In the genomic region with DNA sequence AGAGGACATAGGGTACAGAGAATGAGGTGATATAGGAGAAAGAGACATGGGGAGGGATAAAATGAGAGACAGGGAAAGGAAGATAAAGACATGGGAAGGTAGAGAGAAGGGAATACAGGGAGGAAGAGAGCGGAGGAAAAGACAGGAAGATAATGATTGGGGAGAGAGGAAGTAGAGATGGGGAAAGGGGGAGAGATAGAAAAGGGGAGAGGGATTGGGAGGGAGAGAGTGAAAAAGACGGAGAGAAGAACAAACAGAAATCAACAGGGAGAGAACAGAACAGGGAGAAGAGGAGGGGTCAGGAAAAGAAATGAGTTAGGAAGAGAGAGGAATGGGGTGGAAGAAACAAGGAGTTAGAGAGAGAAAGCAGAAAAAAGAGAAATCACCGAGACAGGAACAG, we compare ENCODE assay signal across 14 cellular contexts. TPM values are rescaled to one million over a fixed set of nuclear protein-coding genes. Genes with fewer than 3 reads are reported as not detected.
DNase-seq lines count a peak whose midpoint lies in the region; ATAC-seq and TF ChIP-seq lines count a peak whose summit lies in the region.
"Had no signal": no experiment of that assay in that cellular context is flagged by ENCODE, and none has a peak within 500 bp of the region (broad histone marks: within the 10 kb centered on the region; RNA-seq: fewer than 3 reads in every experiment).

No MANE protein-coding gene starts in this region.

- H3K36me3 Mint-ChIP-seq in activated naive CD4-positive, alpha-beta T cell treated with anti-CD3 and anti-CD28 coated beads, Interleukin-2, amount 50 U/mL, for 24 hours = peaks cover 15% of the 10 kb centered on the region
- H3K36me3 Mint-ChIP-seq in activated naive CD4-positive, alpha-beta T cell treated with anti-CD3 and anti-CD28 coated beads, Interleukin-2, amount 50 U/mL, for 72 hours = peaks cover 29 to 35% of the 10 kb centered on the region in 2 donors
- H3K36me3 Mint-ChIP-seq in activated T-helper 2 cell treated with anti-CD3 and anti-CD28 coated beads, Interferon-gamma antibody, Interleukin-2, Interleukin-4, amounts not matched to agents 10 μg/mL and 5 μg/mL and 100 μg/mL, durations not matched to agents 14 hours and 24 hours and 36 hours (ENCODE audit: low read depth) = peaks cover 68% of the 10 kb centered on the region
- H3K36me3 Mint-ChIP-seq in endothelial cell (ENCODE audit: low read depth, unreplicated experiment) (peaks cover 23% of the 10 kb centered on the region), HFFc6 (ENCODE audit: low read depth) (peaks cover 29% of the 10 kb centered on the region; the same call in 1 of the 2 replicates)

- H3K9me3 Mint-ChIP-seq in activated naive CD4-positive, alpha-beta T cell treated with anti-CD3 and anti-CD28 coated beads, Interleukin-2, amount 50 U/mL, for 24 hours = no peaks in the 10 kb centered on the region
- no peaks in the 10 kb centered on the region for H3K9me3 Mint-ChIP-seq in activated naive CD4-positive, alpha-beta T cell treated with anti-CD3 and anti-CD28 coated beads, Interleukin-2, amount 50 U/mL, for 72 hours
- no peaks in the 10 kb centered on the region for H3K9me3 Mint-ChIP-seq in activated T-helper 2 cell treated with anti-CD3 and anti-CD28 coated beads, Interferon-gamma antibody, Interleukin-2, Interleukin-4, amounts not matched to agents 10 μg/mL and 5 μg/mL and 100 μg/mL, durations not matched to agents 14 hours and 24 hours and 36 hours
- H3K9me3 Mint-ChIP-seq in endothelial cell (ENCODE audit: unreplicated experiment) = no peaks in the 10 kb centered on the region
- no peaks in the 10 kb centered on the region for H3K9me3 Mint-ChIP-seq in HFFc6

- H3K4me1 Mint-ChIP-seq in activated naive CD4-positive, alpha-beta T cell treated with anti-CD3 and anti-CD28 coated beads, Interleukin-2, amount 50 U/mL, for 24 hours = peaks cover 42% of the 10 kb centered on the region
- H3K4me1 Mint-ChIP-seq in activated T-helper 2 cell treated with anti-CD3 and anti-CD28 coated beads, Interferon-gamma antibody, Interleukin-2, Interleukin-4, amounts not matched to agents 10 μg/mL and 5 μg/mL and 100 μg/mL, durations not matched to agents 14 hours and 24 hours and 36 hours (ENCODE audit: low read depth) = peaks cover 32% of the 10 kb centered on the region
- H3K4me1 Mint-ChIP-seq in endothelial cell (ENCODE audit: unreplicated experiment) = peaks cover 27% of the 10 kb centered on the region
- peaks cover 12% of the 10 kb centered on the region for H3K4me1 Mint-ChIP-seq in HFFc6 (ENCODE audit: low read depth)

- no peak for DNase-seq in activated naive CD4-positive, alpha-beta T cell treated with anti-CD3 and anti-CD28 coated beads, Interleukin-2, amount 50 U/mL, for 72 hours (ENCODE audit: low spot score in 2 of 2)
- DNase-seq in activated T-helper 2 cell treated with anti-CD3 and anti-CD28 coated beads, Interferon-gamma antibody, Interleukin-2, Interleukin-4, amounts not matched to agents 10 μg/mL and 5 μg/mL and 100 μg/mL, durations not matched to agents 14 hours and 24 hours and 36 hours (ENCODE audit: low spot score) = no peak
- DNase-seq in endothelial cell (ENCODE audit: low spot score) = no peak
- no peak for DNase-seq in stimulated activated CD4-positive, alpha-beta T cell treated with anti-CD3 and anti-CD28 coated beads, Interleukin-12 subunit alpha, Interleukin-12 subunit beta, amount 100 ng/mL, for 4 hours
- no peak for DNase-seq in HFFc6
- DNase-seq: DMS79, MV-4-11, NCI-H1105 treated with DMSO at 0.1 percent for 48 hours, NCI-H2029 treated with DMSO at 0.1 percent for 48 hours, NCI-H2171, Peyer's patch had no signal

- peak overlapping the region; percentile 44 for H3K4me3 Mint-ChIP-seq in activated naive CD4-positive, alpha-beta T cell treated with anti-CD3 and anti-CD28 coated beads, Interleukin-2, amount 50 U/mL, for 24 hours
- no peak overlapping the region for H3K4me3 Mint-ChIP-seq in activated T-helper 2 cell treated with anti-CD3 and anti-CD28 coated beads, Interferon-gamma antibody, Interleukin-2, Interleukin-4, amounts not matched to agents 10 μg/mL and 5 μg/mL and 100 μg/mL, durations not matched to agents 14 hours and 24 hours and 36 hours (ENCODE audit: low read depth)
- H3K4me3 Mint-ChIP-seq in endothelial cell (ENCODE audit: unreplicated experiment) = peak overlapping the region; percentile 19
- H3K4me3 Mint-ChIP-seq in HFFc6 = no peak overlapping the region
- H3K4me3 Mint-ChIP-seq: B cell had no signal

- no peaks in the 10 kb centered on the region for H3K27me3 Mint-ChIP-seq in activated naive CD4-positive, alpha-beta T cell treated with anti-CD3 and anti-CD28 coated beads, Interleukin-2, amount 50 U/mL, for 24 hours
- no peaks in the 10 kb centered on the region for H3K27me3 Mint-ChIP-seq in activated T-helper 2 cell treated with anti-CD3 and anti-CD28 coated beads, Interferon-gamma antibody, Interleukin-2, Interleukin-4, amounts not matched to agents 10 μg/mL and 5 μg/mL and 100 μg/mL, durations not matched to agents 14 hours and 24 hours and 36 hours (ENCODE audit: low read depth)
- H3K27me3 Mint-ChIP-seq in endothelial cell (ENCODE audit: unreplicated experiment) (peaks cover 8% of the 10 kb centered on the region), HFFc6 (ENCODE audit: insufficient read depth) (no peaks in the 10 kb centered on the region; the same call in 1 of the 2 replicates)
- H3K27me3 Mint-ChIP-seq: B cell had no signal

- no peak for TF ChIP-seq CTCF in endothelial cell (IDR thresholded peaks at IDR 0.05; ENCODE audit: unreplicated experiment)
- TF ChIP-seq CTCF in HFFc6 (IDR thresholded peaks at IDR 0.05) = no peak

- intact Hi-C loops in activated T-helper 2 cell treated with anti-CD3 and anti-CD28 coated beads, Interferon-gamma antibody, Interleukin-2, Interleukin-4, amounts not matched to agents 10 μg/mL and 5 μg/mL and 100 μg/mL, durations not matched to agents 14 hours and 24 hours and 36 hours (cut with micrococcal nuclease) = no loop called here

- ATAC-seq in activated naive CD4-positive, alpha-beta T cell treated with anti-CD3 and anti-CD28 coated beads, Interleukin-2, amount 50 U/mL, for 72 hours = no peak
- ATAC-seq in GM18498 (IDR thresholded peaks at IDR 0.05; ENCODE audit: unreplicated experiment) = no peak

- peak overlapping the region; percentile 84 for H3K27ac Mint-ChIP-seq in activated naive CD4-positive, alpha-beta T cell treated with anti-CD3 and anti-CD28 coated beads, Interleukin-2, amount 50 U/mL, for 24 hours
- peak overlapping the region in 1 of 2 donors; percentile 83 for H3K27ac Mint-ChIP-seq in activated naive CD4-positive, alpha-beta T cell treated with anti-CD3 and anti-CD28 coated beads, Interleukin-2, amount 50 U/mL, for 72 hours
- peak overlapping the region; percentile 55 for H3K27ac Mint-ChIP-seq in activated T-helper 2 cell treated with anti-CD3 and anti-CD28 coated beads, Interferon-gamma antibody, Interleukin-2, Interleukin-4, amounts not matched to agents 10 μg/mL and 5 μg/mL and 100 μg/mL, durations not matched to agents 14 hours and 24 hours and 36 hours
- H3K27ac Mint-ChIP-seq in endothelial cell (ENCODE audit: unreplicated experiment) (peak overlapping the region; percentile 20), HFFc6 (no peak overlapping the region)
- H3K27ac Mint-ChIP-seq: B cell had no signal

RNA-seq across cellular contexts. Expression of gene GRIPAP1, which starts 4.6 kb away (rescaled TPM):
- total RNA-seq in activated naive CD4-positive, alpha-beta T cell treated with anti-CD3 and anti-CD28 coated beads, Interleukin-2, amount 50 U/mL, for 72 hours = 100 to 1,000 TPM in 1 of 2 donors, 10 to 100 TPM in 1; 92.3 to 140 TPM
- total RNA-seq in activated T-helper 2 cell treated with anti-CD3 and anti-CD28 coated beads, Interferon-gamma antibody, Interleukin-2, Interleukin-4, amounts not matched to agents 10 μg/mL and 5 μg/mL and 100 μg/mL, durations not matched to agents 14 hours and 24 hours and 36 hours = 86.5 and 93.1 TPM in 2 replicates
- total RNA-seq in endothelial cell (ENCODE audit: unreplicated experiment) = 63.6 TPM
- 10 to 100 TPM; 23.2 to 32.1 (median 27.5) TPM for total RNA-seq in HFFc6 (2021; fragmentation: NEBNext Ultra II Directional; extraction: Animal tissue kit (Norgen Biotek cat#: 25700))

RNA-seq across cellular contexts. Expression of gene KCND1, which starts 25.8 kb away (rescaled TPM):
- total RNA-seq in activated naive CD4-positive, alpha-beta T cell treated with anti-CD3 and anti-CD28 coated beads, Interleukin-2, amount 50 U/mL, for 72 hours = 10 to 100 TPM in 1 of 2 donors, 1 to 10 TPM in 1; 4.9 to 15.5 TPM
- total RNA-seq in activated T-helper 2 cell treated with anti-CD3 and anti-CD28 coated beads, Interferon-gamma antibody, Interleukin-2, Interleukin-4, amounts not matched to agents 10 μg/mL and 5 μg/mL and 100 μg/mL, durations not matched to agents 14 hours and 24 hours and 36 hours = 2.9 and 3.3 TPM in 2 replicates
- 6.0 TPM for total RNA-seq in endothelial cell (ENCODE audit: unreplicated experiment)
- 1 to 10 TPM; 3.0 to 6.2 (median 5.4) TPM for total RNA-seq in HFFc6 (2021; fragmentation: NEBNext Ultra II Directional; extraction: Animal tissue kit (Norgen Biotek cat#: 25700))

RNA-seq across cellular contexts. Expression of gene OTUD5, which starts 40.0 kb away (rescaled TPM):
- total RNA-seq in activated naive CD4-positive, alpha-beta T cell treated with anti-CD3 and anti-CD28 coated beads, Interleukin-2, amount 50 U/mL, for 72 hours = 10 to 100 TPM; 76.8 to 82.4 TPM
- total RNA-seq in activated T-helper 2 cell treated with anti-CD3 and anti-CD28 coated beads, Interferon-gamma antibody, Interleukin-2, Interleukin-4, amounts not matched to agents 10 μg/mL and 5 μg/mL and 100 μg/mL, durations not matched to agents 14 hours and 24 hours and 36 hours = 73.9 and 77.9 TPM in 2 replicates
- total RNA-seq in endothelial cell (ENCODE audit: unreplicated experiment) = 48.8 TPM
- 10 to 100 TPM; 47.6 to 55.0 (median 52.7) TPM for total RNA-seq in HFFc6 (2021; fragmentation: NEBNext Ultra II Directional; extraction: Animal tissue kit (Norgen Biotek cat#: 25700))

RNA-seq across cellular contexts. Expression of gene TFE3, which starts 45.7 kb away (rescaled TPM):
- total RNA-seq in activated naive CD4-positive, alpha-beta T cell treated with anti-CD3 and anti-CD28 coated beads, Interleukin-2, amount 50 U/mL, for 72 hours = 10 to 100 TPM; 34.8 to 41.8 TPM
- 28.4 and 28.5 TPM in 2 replicates for total RNA-seq in activated T-helper 2 cell treated with anti-CD3 and anti-CD28 coated beads, Interferon-gamma antibody, Interleukin-2, Interleukin-4, amounts not matched to agents 10 μg/mL and 5 μg/mL and 100 μg/mL, durations not matched to agents 14 hours and 24 hours and 36 hours
- total RNA-seq in endothelial cell (ENCODE audit: unreplicated experiment) = 31.0 TPM
- 10 to 100 TPM; 76.6 to 89.1 (median 83.9) TPM for total RNA-seq in HFFc6 (2021; fragmentation: NEBNext Ultra II Directional; extraction: Animal tissue kit (Norgen Biotek cat#: 25700))

Comparison
In these comparisons a context has a peak if more than half of its experiments do, and no peak if none do; other contexts are left out.
1. H3K4me3 Mint-ChIP-seq: peak in activated naive CD4-positive, alpha-beta T cell treated with anti-CD3 and anti-CD28 coated beads, Interleukin-2, amount 50 U/mL, for 24 hours (single experiment) and endothelial cell (single experiment); none in activated T-helper 2 cell treated with anti-CD3 and anti-CD28 coated beads, Interferon-gamma antibody, Interleukin-2, Interleukin-4, amounts not matched to agents 10 μg/mL and 5 μg/mL and 100 μg/mL, durations not matched to agents 14 hours and 24 hours and 36 hours (single experiment) and HFFc6 (single experiment).